In the genomic region with DNA sequence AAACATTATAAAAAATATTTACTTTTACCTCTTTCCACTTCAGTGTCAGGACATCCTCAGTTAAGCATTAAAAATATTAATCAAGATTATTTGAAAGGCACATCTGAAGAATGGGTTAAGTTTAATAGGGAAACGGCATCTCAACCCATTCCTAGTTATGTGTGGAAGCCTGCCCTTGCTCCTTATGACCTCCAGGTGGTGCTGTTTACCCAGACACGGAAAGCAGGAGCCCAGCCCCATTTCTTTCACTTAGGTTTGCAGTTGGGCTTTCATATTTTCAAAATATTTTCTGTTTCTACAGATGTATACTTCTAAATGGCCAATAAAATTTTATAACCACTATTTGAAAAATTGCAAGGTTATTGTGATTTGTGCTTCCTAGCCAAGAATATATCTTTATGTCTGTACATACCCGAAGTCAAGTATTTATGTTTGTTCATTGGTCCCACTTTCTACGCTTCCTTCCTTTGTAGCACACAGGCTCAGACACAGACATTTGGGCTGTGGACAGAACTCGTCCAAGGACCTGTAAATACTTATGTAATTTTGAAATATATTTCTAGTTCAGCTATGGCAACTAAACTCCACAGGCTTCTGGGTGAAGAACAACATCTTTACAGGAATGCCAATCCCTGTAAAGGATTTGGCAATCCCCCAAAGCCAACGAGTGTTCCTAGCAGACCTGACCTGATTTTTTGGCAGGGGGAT, we compare ENCODE assay signal across 8 cellular contexts.
DNase-seq lines count a peak whose midpoint lies in the region; ATAC-seq and TF ChIP-seq lines count a peak whose summit lies in the region.

No MANE protein-coding gene starts in this region.

- H4K20me1 ChIP-seq in PC-3 (ENCODE audit: low read length): no peaks in the 10 kb centered on the region

- CTCF ChIA-PET in PC-3 (lab: Charles Lee): interaction anchor here (0.6 kb wide), 1 partner anchor 1274 kb away, joined by 3 read pairs; no protein-coding TSS in a partner anchor

- H3F3A ChIP-seq in PC-3 (ENCODE audit: low read length, unreplicated experiment): no peaks in the 10 kb centered on the region

- POLR2A ChIA-PET in PC-3 (lab: Charles Lee; ENCODE audit: unreplicated experiment): no interaction called here

- H2AFZ ChIP-seq in PC-3 (ENCODE audit: low read length): no peak overlapping the region

- intact Hi-C loops in PC-3 (cut with micrococcal nuclease): loop anchor here (1.0 to 10.0 kb wide), 9 partner anchors 422 to 1919 kb away; no protein-coding TSS in a partner anchor

- H3K36me3 ChIP-seq in PC-3 (ENCODE audit: low read depth, low read length) (no peaks in the 10 kb centered on the region), right atrium auricular region (no peaks in the 10 kb centered on the region)

- no peaks in the 10 kb centered on the region for H3K9me3 ChIP-seq in PC-3 (ENCODE audit: low read length)
- no peaks in the 10 kb centered on the region for H3K9me3 ChIP-seq in right atrium auricular region

- TF ChIP-seq CTCF in PC-3 (conservative IDR thresholded peaks at IDR 0.05; ENCODE audit: low read depth, low read length) (peak; percentile 96), right atrium auricular region (IDR thresholded peaks at IDR 0.05) (peak; percentile 93 to 96)

- no TSS peak for BruUV-seq in PC-3 (replicated peaks; lab: Mats Ljungman, UMichigan)

- ATAC-seq in GM21447 (IDR thresholded peaks at IDR 0.05; ENCODE audit: unreplicated experiment): peak; percentile 54
- peak; percentile 95 for ATAC-seq in PC-3

- DNase-seq in DMS114 treated with DMSO at 0.1 percent for 48 hours (lab: John Stamatoyannopoulos, UW; ENCODE audit: unreplicated experiment): peak; percentile 47
- DNase-seq in Jurkat, Clone E6-1 (ENCODE audit: low read depth, low spot score): peak; percentile 32
- peak; percentile 75 for DNase-seq in PC-3
- DNase-seq in anterior cingulate cortex (lab: John Stamatoyannopoulos, UW): peak in 35 of 58 donors; percentile 3 to 63 (median 30)
- DNase-seq in right atrium auricular region (ENCODE audit: low spot score): peak; percentile 64
- peak; percentile 35 for DNase-seq in renal cortical epithelial cell (ENCODE audit: low read depth)
- no peak for DNase-seq in GM19238 (ENCODE audit: insufficient read length, low spot score)

- H3K27ac ChIP-seq in PC-3 (ENCODE audit: low read length) (no peak overlapping the region), right atrium auricular region (no peak overlapping the region)

- H3K27me3 ChIP-seq in PC-3 (ENCODE audit: low read length) (no peaks in the 10 kb centered on the region), right atrium auricular region (no peaks in the 10 kb centered on the region)

- peak overlapping the region; percentile 19; the same call in 1 of the 2 replicates for H3K4me2 ChIP-seq in PC-3 (ENCODE audit: low read length)

- H3K9ac ChIP-seq in PC-3 (ENCODE audit: low read length): no peak overlapping the region

- H3K9me2 ChIP-seq in PC-3 (replicated peaks; ENCODE audit: low read length): no peaks in the 10 kb centered on the region

- H3K79me2 ChIP-seq in PC-3 (ENCODE audit: low read length): no peaks in the 10 kb centered on the region

- H3K4me1 ChIP-seq in PC-3 (ENCODE audit: insufficient read depth, low read length) (no peaks in the 10 kb centered on the region), right atrium auricular region (peaks cover 0 to 19% of the 10 kb centered on the region in 2 donors)

- H3K4me3 ChIP-seq in Jurkat, Clone E6-1 (ENCODE audit: low read length): no peak overlapping the region
- H3K4me3 ChIP-seq in PC-3 (ENCODE audit: low read length) (no peak overlapping the region), right atrium auricular region (no peak overlapping the region)
